Comparison of ENCODE assay signal across 26 cellular contexts in the genomic region with DNA sequence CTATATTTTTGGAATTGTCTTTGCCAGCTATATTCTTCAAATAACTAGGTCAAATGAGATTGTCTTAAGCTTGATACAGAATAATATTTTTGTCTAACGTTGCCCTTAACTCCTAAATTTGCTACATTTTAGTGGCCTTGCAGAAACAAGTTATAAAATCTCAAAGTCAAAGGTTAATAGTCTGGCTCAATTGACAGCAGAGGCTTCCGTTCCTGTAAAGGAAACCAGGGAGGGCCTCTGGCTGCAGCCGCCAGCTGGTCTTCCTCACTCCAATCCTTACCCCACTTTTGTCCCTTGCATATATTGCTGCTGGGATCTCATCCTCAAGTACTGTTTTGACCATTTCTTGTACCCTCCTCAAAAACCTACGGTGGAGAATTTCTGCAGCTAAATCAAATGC. TPM values are rescaled to one million over a fixed set of nuclear protein-coding genes. Genes with fewer than 3 reads are reported as not detected.
"Had no signal": no experiment of that assay in that cellular context is flagged by ENCODE, and none has a peak within 500 bp of the region (broad histone marks: within the 10 kb centered on the region; RNA-seq: fewer than 3 reads in every experiment).

No MANE protein-coding gene starts in this region.

- H3K36me3 ChIP-seq: MG63 had no signal

- ATAC-seq: HepG2 had no signal

- DNase-seq: IMR-90, Karpas-422, KG1, MG63, NCI-H1092, NCI-H1105 treated with DMSO at 0.1 percent for 48 hours, NCI-H1417 treated with DMSO at 0.1 percent for 48 hours, NCI-H146, NCI-H1694 treated with DMSO at 0.1 percent for 48 hours, NCI-H2029, NCI-H2081 treated with DMSO at 0.1 percent for 48 hours, NCI-H2171, NCI-H226, NCI-H446, NCI-H510A, NCI-H524 treated with DMSO at 0.1 percent for 48 hours, NCI-H69, NCI-H774, Right ventricle myocardium superior, RPMI8226, SIG-M5 had no signal

- H3K27ac ChIP-seq: SJSA1, SK-N-MC had no signal

- H3K9me3 ChIP-seq: MG63, SJSA1 had no signal

- H3K4me1 ChIP-seq: SJSA1 had no signal

- H3K4me3 ChIP-seq: MG63, SJSA1, SK-N-MC had no signal

- H3K27me3 ChIP-seq: MG63, SJSA1 had no signal

- FAIRE-seq: HepG2, RCC 7860 had no signal

RNA-seq across cellular contexts. Expression of gene C18orf63, which starts 40.9 kb away (rescaled TPM):
- total RNA-seq: HepG2, HT1080, IMR-90, Right ventricle myocardium superior, SJSA1 had no signal
- polyA plus RNA-seq: IMR-90 had no signal
